Comparison of ENCODE assay signal across 12 cellular contexts in the genomic region with DNA sequence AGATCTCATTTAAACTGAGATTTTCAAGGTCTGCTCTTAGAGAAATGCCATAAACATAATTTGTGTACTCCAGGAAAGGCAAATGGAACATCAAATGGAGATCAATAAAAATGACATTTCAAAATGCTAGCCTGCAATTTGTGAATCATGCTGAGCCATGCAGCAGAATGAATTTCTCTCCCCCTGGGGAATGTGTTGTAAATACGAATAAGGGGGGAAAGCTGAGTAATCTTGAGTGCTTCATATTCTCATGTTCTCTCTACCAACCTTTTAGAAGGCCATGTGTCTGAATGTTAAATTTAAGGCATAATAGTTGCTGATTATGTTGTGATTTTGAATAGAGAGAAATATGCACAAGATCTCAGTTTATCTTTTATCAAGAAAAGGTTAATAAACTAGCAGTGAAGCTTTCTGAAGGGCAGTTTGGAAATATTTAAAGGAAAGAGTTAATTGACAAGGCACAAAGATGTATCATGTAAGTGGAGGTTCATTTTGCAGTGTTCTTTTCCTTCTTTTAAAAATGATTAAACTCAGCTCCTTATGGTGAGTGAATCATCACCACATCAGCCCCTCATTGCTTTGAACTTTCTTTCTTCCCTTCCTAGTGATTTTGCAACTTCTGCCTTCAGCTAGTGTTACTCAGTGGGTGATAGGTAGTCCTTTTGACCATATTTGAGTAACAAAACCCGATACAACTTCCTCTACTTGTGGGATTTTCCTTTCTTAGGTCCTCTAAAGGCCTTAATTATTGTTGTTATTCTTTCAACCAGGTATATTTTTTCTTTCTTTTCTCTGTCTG. TPM values are rescaled to one million over a fixed set of nuclear protein-coding genes. Genes with fewer than 3 reads are reported as not detected.
DNase-seq lines count a peak whose midpoint lies in the region; ATAC-seq, FAIRE-seq and TF ChIP-seq lines count a peak whose summit lies in the region.
"Had no signal": no experiment of that assay in that cellular context is flagged by ENCODE, and none has a peak within 500 bp of the region (broad histone marks: within the 10 kb centered on the region; RNA-seq: fewer than 3 reads in every experiment).

No MANE protein-coding gene starts in this region.

- H3K27me3 ChIP-seq in AG04450 (ENCODE audit: control insufficient read depth, insufficient read depth, low read length): no peaks in the 10 kb centered on the region
- H3K27me3 ChIP-seq in neural progenitor cell: no peaks in the 10 kb centered on the region

- H3K36me3 ChIP-seq in neural progenitor cell: no peaks in the 10 kb centered on the region

- H3K36me3 Mint-ChIP-seq in neural progenitor cell: peaks cover 2% of the 10 kb centered on the region

- H3K4me1 ChIP-seq in neural progenitor cell: no peaks in the 10 kb centered on the region

- no peak overlapping the region for H3K4me2 ChIP-seq in neural progenitor cell

- CTCF ChIA-PET in AG04450 (lab: Charles Lee): interaction anchor here (1.0 to 3.0 kb wide), 2 partner anchors 8 to 46 kb away, joined by 3 to 35 read pairs; a partner anchor contains a TSS

- POLR2A ChIA-PET in AG04450 (lab: Yijun Ruan, JAX): interaction anchor here (0.8 to 1.2 kb wide), 2 partner anchors 8 to 13 kb away, joined by 3 to 7 read pairs; a partner anchor contains a TSS

- DNase-seq in AG04450 (ENCODE audit: low read depth, low spot score) (peak; percentile 69), RCC 7860 (ENCODE audit: low spot score) (peak; percentile 74), epithelial cell of prostate (ENCODE audit: low read depth, low spot score) (no peak), NCI-H187 treated with DMSO at 0.1 percent for 48 hours (lab: John Stamatoyannopoulos, UW) (no peak), neural progenitor cell (ENCODE audit: low spot score) (no peak), NCI-H2171 (lab: John Stamatoyannopoulos, UW) (no peak)
- DNase-seq: activated CD4-positive, CD25-positive, alpha-beta regulatory T cell; erythroblast; NCI-H1105 had no signal

- no peaks in the 10 kb centered on the region for H4K20me1 ChIP-seq in neural progenitor cell (ENCODE audit: low read depth)

- no peak overlapping the region for H3K4me3 ChIP-seq in AG04450 (ENCODE audit: low read depth, low read length)
- H3K4me3 ChIP-seq in neural progenitor cell: no peak overlapping the region

- TF ChIP-seq CTCF in AG04450 (IDR thresholded peaks at IDR 0.05; ENCODE audit: low read depth, low read length) (no peak), neural progenitor cell (IDR thresholded peaks at IDR 0.05) (no peak)

- no peaks in the 10 kb centered on the region for H3K9me3 Mint-ChIP-seq in neural progenitor cell
- H3K9me3 Mint-ChIP-seq: neural crest cell had no signal

- H3K9me3 ChIP-seq in AG04450 (ENCODE audit: control insufficient read depth, insufficient read depth, low read length) (no peaks in the 10 kb centered on the region), neural progenitor cell (ENCODE audit: low read depth) (no peaks in the 10 kb centered on the region)

- H3K4me1 Mint-ChIP-seq in neural progenitor cell: no peaks in the 10 kb centered on the region
- H3K4me1 Mint-ChIP-seq: neural crest cell had no signal

- no peak overlapping the region for H2AFZ ChIP-seq in neural progenitor cell (replicated peaks)

- H3K27ac ChIP-seq in AG04450 (ENCODE audit: low read depth, low read length) (peak overlapping the region; percentile 82), epithelial cell of prostate (peak overlapping the region; percentile 63), neural progenitor cell (no peak overlapping the region)

- H3K79me2 ChIP-seq in neural progenitor cell (ENCODE audit: low read depth): no peaks in the 10 kb centered on the region

- H3K9ac ChIP-seq in neural progenitor cell: no peak overlapping the region

- no peak overlapping the region for H3K27ac Mint-ChIP-seq in neural progenitor cell

- peak; percentile 96 for FAIRE-seq in RCC 7860 (lab: Jason Lieb, UNC)

- ATAC-seq in GM19463 (IDR thresholded peaks at IDR 0.05; ENCODE audit: unreplicated experiment): peak; percentile 51
- no peak for ATAC-seq in GM21360 (IDR thresholded peaks at IDR 0.05; ENCODE audit: unreplicated experiment)

- H3K27me3 Mint-ChIP-seq in neural progenitor cell (ENCODE audit: insufficient read depth, low read depth): no peaks in the 10 kb centered on the region

- H3K4me3 Mint-ChIP-seq in neural progenitor cell: no peak overlapping the region
- H3K4me3 Mint-ChIP-seq: neural crest cell had no signal

- no peaks in the 10 kb centered on the region for H3F3A ChIP-seq in neural progenitor cell (ENCODE audit: low read depth)

RNA-seq across cellular contexts. Expression of a gene that starts 8.0 kb away (rescaled TPM):
- 11.4 and 13.1 TPM in 2 replicates for polyA plus RNA-seq in AG04450 (2011; rRNA removed)
- 10.9 and 11.7 TPM in 2 replicates for polyA minus RNA-seq in AG04450 (2011; rRNA and poly(A)+ RNA removed)
- total RNA-seq in neural progenitor cell (ENCODE audit: low replicate concordance): 20.5 and 23.9 TPM in 2 replicates

RNA-seq across cellular contexts. Expression of a gene that starts 56.5 kb away (rescaled TPM):
- polyA plus RNA-seq in AG04450 (2011; rRNA removed): 17.3 and 26.2 TPM in 2 replicates
- polyA minus RNA-seq in AG04450 (2011; rRNA and poly(A)+ RNA removed): 8.9 and 13.0 TPM in 2 replicates
- total RNA-seq in neural progenitor cell (ENCODE audit: low replicate concordance): 40.1 and 55.1 TPM in 2 replicates

Comparison
In these comparisons a context has a peak if more than half of its experiments do, and no peak if none do; other contexts are left out.
1. DNase-seq: peak in AG04450 (single experiment) and RCC 7860 (single experiment); none in epithelial cell of prostate (single experiment), NCI-H187 treated with DMSO at 0.1 percent for 48 hours (single experiment), neural progenitor cell (single experiment) and NCI-H2171 (single experiment).